ENCODE assay signal across 8 cellular contexts in the genomic region with DNA sequence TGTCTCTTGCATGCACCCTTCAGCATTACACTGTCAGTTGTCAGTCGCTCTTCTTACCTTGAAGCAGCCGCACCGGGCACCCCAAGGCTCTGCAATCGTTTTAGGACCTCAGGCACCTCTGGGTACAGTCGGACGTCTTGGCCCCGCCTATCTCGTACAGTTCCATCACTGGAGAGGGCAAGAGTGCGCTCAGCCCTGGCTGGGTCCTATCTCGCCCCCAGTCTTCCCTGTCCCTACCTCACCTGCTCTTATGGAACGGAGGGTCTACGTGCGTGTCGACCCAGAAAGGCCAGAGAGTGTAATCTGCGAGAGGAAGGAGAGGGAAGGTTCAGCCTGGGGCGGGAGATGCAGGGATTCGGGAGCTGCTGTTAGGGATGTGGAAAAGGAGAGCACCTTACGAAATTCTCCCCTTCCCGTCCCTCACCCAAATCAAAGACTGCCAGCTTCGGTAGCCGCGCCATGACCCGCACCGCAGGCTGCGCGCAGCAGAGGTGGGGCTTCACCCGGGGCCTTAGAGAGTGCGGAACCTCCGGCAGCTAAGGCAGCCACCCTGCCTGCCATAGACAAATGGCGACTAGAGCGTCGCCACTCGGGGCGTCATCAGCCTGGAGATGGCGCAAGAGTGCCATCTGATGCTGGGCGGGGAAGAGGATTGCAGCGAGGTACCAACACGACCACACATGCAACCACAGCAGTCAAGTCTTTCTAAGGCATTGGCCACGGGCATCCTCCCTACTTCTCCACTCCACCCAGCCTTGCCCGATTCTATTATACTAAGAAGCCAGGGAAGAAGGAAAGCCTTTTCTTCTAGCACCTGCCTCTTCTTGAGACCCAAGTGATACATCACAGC. TPM values are rescaled to one million over a fixed set of nuclear protein-coding genes. Genes with fewer than 3 reads are reported as not detected.
A peak's percentile ranks its signal among the peaks of the same experiment; 100 is the strongest.
DNase-seq lines count a peak whose midpoint lies in the region; FAIRE-seq and TF ChIP-seq lines count a peak whose summit lies in the region.

A gene (minus strand): TSS at position 572 of the 850 bp plus-strand sequence. CDS start 111 bp downstream, at position 461.

- FAIRE-seq in frontal cortex (lab: Jason Lieb, UNC), result no peak

- in situ Hi-C loops in HAP-1 (cut with MboI; ENCODE audit: low sequenced_read_pairs), result no loop called here

- DNase-seq in GF-D8 (lab: John Stamatoyannopoulos, UW) (peak; percentile 82), HAP-1 (ENCODE audit: low spot score in 2 of 2) (peak; percentile 83 to 86), MG63 (peak; percentile 65), SIG-M5 treated with dmso at 0.1 percent for 504 hours (lab: John Stamatoyannopoulos, UW; ENCODE audit: unreplicated experiment) (peak; percentile 93), frontal cortex (ENCODE audit: low spot score in 2 of 2) (peak; percentile 70 to 88), nucleus accumbens (lab: John Stamatoyannopoulos, UW) (peak; percentile 29 to 93 (median 75)), suprapubic skin (ENCODE audit: low spot score in 2 of 2) (peak; percentile 90 to 91)
- peak; percentile 76 for DNase-seq in activated gamma-delta T cell treated with anti-CD3 and anti-CD28 coated beads, Interleukin-2, amount 50 U/mL, for 16 hours (ENCODE audit: low read depth)

- H3K27ac ChIP-seq in suprapubic skin, result peak within 1 kb of the TSS; percentile 89

- no peak for TF ChIP-seq EP300 in suprapubic skin (IDR thresholded peaks at IDR 0.05)

- H3K4me1 ChIP-seq in HAP-1 (peaks cover 8% of the 10 kb centered on the region), suprapubic skin (peaks cover 35% of the 10 kb centered on the region)

- peak; percentile 9 to 63 for TF ChIP-seq POLR2A in suprapubic skin (IDR thresholded peaks at IDR 0.05)

- peaks cover 20% of the 10 kb centered on the region for H3K36me3 ChIP-seq in HAP-1 (replicated peaks)
- peaks cover 3% of the 10 kb centered on the region; the same call in 1 of the 2 replicates for H3K36me3 ChIP-seq in MG63
- H3K36me3 ChIP-seq in suprapubic skin, result peaks cover 13% of the 10 kb centered on the region

- peak within 1 kb of the TSS; percentile 52 for H3K4me3 ChIP-seq in HAP-1
- H3K4me3 ChIP-seq in MG63, result peak within 1 kb of the TSS; percentile 59
- H3K4me3 ChIP-seq in suprapubic skin, result peak within 1 kb of the TSS; percentile 71

- H3K27me3 ChIP-seq in HAP-1 (ENCODE audit: low read depth), result no peaks in the 10 kb centered on the region
- H3K27me3 ChIP-seq in MG63, result no peaks in the 10 kb centered on the region
- no peaks in the 10 kb centered on the region for H3K27me3 ChIP-seq in suprapubic skin

- TF ChIP-seq CTCF in suprapubic skin (IDR thresholded peaks at IDR 0.05), result peak in 1 of 2 donors; percentile 60

- H3K9me3 ChIP-seq in HAP-1 (no peaks in the 10 kb centered on the region), MG63 (no peaks in the 10 kb centered on the region), suprapubic skin (no peaks in the 10 kb centered on the region)

- under 1% methylated on average over 39 of the region's 40 CpGs for WGBS in suprapubic skin

RNA-seq across cellular contexts. Expression of the gene that starts here (rescaled TPM):
- 2.5 and 4.5 TPM in 2 replicates for total RNA-seq in MG63 (2014; rRNA removed; shearing (Covaris generic); ENCODE audit: low replicate concordance)
- total RNA-seq in frontal cortex, result 18.8 TPM
- total RNA-seq in suprapubic skin, result 10 to 100 TPM; 10.9 to 18.2 (median 11.5) TPM

Comparison
In these comparisons a context has a peak if more than half of its experiments do, and no peak if none do; other contexts are left out.
1. Peak in every context shown above with its lines: DNase-seq, H3K4me3 ChIP-seq and H3K27ac ChIP-seq.